In genomic region chr1:182990413-182991144, GRCh38 we compare ENCODE assay signal across 16 cellular contexts. TPM values are rescaled to one million over a fixed set of nuclear protein-coding genes. Genes with fewer than 3 reads are reported as not detected.
DNase-seq lines count a peak whose midpoint lies in the region; FAIRE-seq and TF ChIP-seq lines count a peak whose summit lies in the region.
"Had no signal": no experiment of that assay in that cellular context is flagged by ENCODE, and none has a peak within 500 bp of the region (broad histone marks: within the 10 kb centered on the region; RNA-seq: fewer than 3 reads in every experiment).

No MANE protein-coding gene starts in this region.

- H3K36me3 ChIP-seq in SK-N-SH (replicated peaks in 1 of 2; ENCODE audit: control insufficient read depth in 1 of 2, insufficient read depth in 2 of 2, low read length in 1 of 2) (no peaks in the 10 kb centered on the region), ascending aorta (no peaks in the 10 kb centered on the region)

- H3K27ac Mint-ChIP-seq in activated naive CD4-positive, alpha-beta T cell treated with anti-CD3 and anti-CD28 coated beads, Interleukin-2, amount 10 ng/mL, durations not matched to agents 7 days and 5 days = no peak overlapping the region
- H3K27ac Mint-ChIP-seq: activated CD4-positive, alpha-beta T cell treated with anti-CD3 and anti-CD28 coated beads for 36 hours; CD8-positive, alpha-beta T cell; T-helper 1 cell treated with Interleukin-12 subunit alpha and Interleukin-12 subunit beta and Interleukin-4 antibody, amounts not matched to agents 30 μg/mL and 1 μg/mL, for 36 hours had no signal

- no peaks in the 10 kb centered on the region for H3K79me2 ChIP-seq in SK-N-SH (ENCODE audit: insufficient read depth)

- H3F3A ChIP-seq in SK-N-SH (replicated peaks; ENCODE audit: insufficient read depth) = no peaks in the 10 kb centered on the region

- H3K4me1 ChIP-seq in SK-N-SH (ENCODE audit: control insufficient read depth in 1 of 2, insufficient read depth in 2 of 2, low read depth in 1 of 2, low read length in 1 of 2) (no peaks in the 10 kb centered on the region), ascending aorta (no peaks in the 10 kb centered on the region)

- H3K27me3 Mint-ChIP-seq in activated naive CD4-positive, alpha-beta T cell treated with anti-CD3 and anti-CD28 coated beads, Interleukin-2, amount 10 ng/mL, durations not matched to agents 7 days and 5 days = peaks cover 17% of the 10 kb centered on the region

- CTCF ChIA-PET in SK-N-SH (lab: Yijun Ruan, JAX) = interaction anchor here (1.0 kb wide), 1 partner anchor 100 kb away, joined by 3 read pairs; no protein-coding TSS in a partner anchor
- CTCF ChIA-PET in activated naive CD4-positive, alpha-beta T cell treated with anti-CD3 and anti-CD28 coated beads, Interleukin-2, amount 10 ng/mL, durations not matched to agents 7 days and 5 days (lab: Charles Lee) = no interaction called here

- H3K4me3 ChIP-seq in SK-N-SH (ENCODE audit: low read depth in 2 of 2, low read length in 1 of 2) = no peak overlapping the region
- H3K4me3 ChIP-seq in fibroblast of the aortic adventitia (ENCODE audit: low read depth, low read length) = no peak overlapping the region
- H3K4me3 ChIP-seq in skeletal muscle cell (ENCODE audit: low read depth, low read length) = no peak overlapping the region
- H3K4me3 ChIP-seq in ascending aorta = no peak overlapping the region
- H3K4me3 ChIP-seq: skin epidermis had no signal

- H3K4me3 Mint-ChIP-seq in activated naive CD4-positive, alpha-beta T cell treated with anti-CD3 and anti-CD28 coated beads, Interleukin-2, amount 10 ng/mL, durations not matched to agents 7 days and 5 days = no peak overlapping the region
- H3K4me3 Mint-ChIP-seq: activated CD4-positive, alpha-beta T cell treated with anti-CD3 and anti-CD28 coated beads for 36 hours; CD8-positive, alpha-beta T cell; naive B cell; T-helper 1 cell treated with Interleukin-12 subunit alpha and Interleukin-12 subunit beta and Interleukin-4 antibody, amounts not matched to agents 30 μg/mL and 1 μg/mL, for 36 hours had no signal

- DNase-seq in H54 (ENCODE audit: insufficient read length, low spot score) (no peak), SK-N-SH (no peak), fibroblast of the aortic adventitia (ENCODE audit: low read depth) (peak; percentile 67), skeletal muscle cell (ENCODE audit: low read depth) (peak; percentile 51), ascending aorta (ENCODE audit: low spot score in 2 of 2) (no peak), GM20000 (ENCODE audit: low spot score) (no peak)
- DNase-seq in activated naive CD4-positive, alpha-beta T cell treated with anti-CD3 and anti-CD28 coated beads, Interleukin-2, amount 10 ng/mL, durations not matched to agents 7 days and 5 days = no peak
- DNase-seq: activated CD4-positive, alpha-beta T cell treated with anti-CD3 and anti-CD28 coated beads for 36 hours; activated T-cell treated with anti-CD3 and anti-CD28 coated beads, Interleukin-2, amount 50 U/mL, for 1 hour; CD8-positive, alpha-beta T cell; left colon; naive B cell; NCI-H1417 treated with DMSO at 0.1 percent for 48 hours; NCI-H510A treated with DMSO at 0.1 percent for 48 hours had no signal

- intact Hi-C loops in ascending aorta (cut with DNase I) = no loop called here

- H3K4me2 ChIP-seq in SK-N-SH = peak overlapping the region; percentile 13; the same call in 1 of the 2 replicates

- H3K9ac ChIP-seq in SK-N-SH = no peak overlapping the region

- H2AFZ ChIP-seq in SK-N-SH (ENCODE audit: low read depth) = peak overlapping the region; percentile 2; the same call in 1 of the 2 replicates

- 77% methylated on average over 7 of the region's 7 CpGs for WGBS in SK-N-SH (ENCODE audit: low lambda C conversion rate)

- H3K9me3 Mint-ChIP-seq in activated naive CD4-positive, alpha-beta T cell treated with anti-CD3 and anti-CD28 coated beads, Interleukin-2, amount 10 ng/mL, durations not matched to agents 7 days and 5 days = no peaks in the 10 kb centered on the region
- H3K9me3 Mint-ChIP-seq: CD8-positive, alpha-beta T cell; naive B cell; T-helper 1 cell treated with Interleukin-12 subunit alpha and Interleukin-12 subunit beta and Interleukin-4 antibody, amounts not matched to agents 30 μg/mL and 1 μg/mL, for 36 hours had no signal

- POLR2A ChIA-PET in SK-N-SH (lab: Yijun Ruan, JAX) = no interaction called here

- FAIRE-seq in H54 (lab: Jason Lieb, UNC) = peak; percentile 69

- H3K9me3 ChIP-seq in SK-N-SH = no peaks in the 10 kb centered on the region
- H3K9me3 ChIP-seq in ascending aorta = no peaks in the 10 kb centered on the region

- H3K27me3 ChIP-seq in SK-N-SH (ENCODE audit: insufficient read depth) (no peaks in the 10 kb centered on the region), ascending aorta (no peaks in the 10 kb centered on the region)

- peak overlapping the region in 1 of 2 experiments; percentile 27; a peak in 2 of 4 replicates for H3K27ac ChIP-seq in SK-N-SH (ENCODE audit: low read depth in 2 of 2, low read length in 1 of 2)
- H3K27ac ChIP-seq in ascending aorta = no peak overlapping the region
- H3K27ac ChIP-seq: skin epidermis had no signal

- no peaks in the 10 kb centered on the region for H3K9me2 ChIP-seq in SK-N-SH

- peak in 1 of 2 experiments; percentile 42; a peak in 1 of 4 replicates for TF ChIP-seq EP300 in SK-N-SH (IDR thresholded peaks at IDR 0.05; ENCODE audit: borderline replicate concordance in 1 of 2, low read depth in 1 of 2, low read length in 1 of 2)

- H3K4me1 Mint-ChIP-seq in activated naive CD4-positive, alpha-beta T cell treated with anti-CD3 and anti-CD28 coated beads, Interleukin-2, amount 10 ng/mL, durations not matched to agents 7 days and 5 days = no peaks in the 10 kb centered on the region
- H3K4me1 Mint-ChIP-seq: activated CD4-positive, alpha-beta T cell treated with anti-CD3 and anti-CD28 coated beads for 36 hours; naive B cell had no signal

- TF ChIP-seq POLR2A in H54 (IDR thresholded peaks at IDR 0.05; ENCODE audit: low read depth, low read length) = no peak

- TF ChIP-seq CTCF in SK-N-SH (IDR thresholded peaks at IDR 0.05) (no peak), fibroblast of the aortic adventitia (IDR thresholded peaks at IDR 0.05; ENCODE audit: insufficient read depth, low read length) (no peak), ascending aorta (IDR thresholded peaks at IDR 0.05) (no peak), GM20000 (IDR thresholded peaks at IDR 0.05; ENCODE audit: extremely low read depth, missing control alignments) (no peak)

- no peaks in the 10 kb centered on the region for H4K20me1 ChIP-seq in SK-N-SH (ENCODE audit: insufficient read depth)

- no peaks in the 10 kb centered on the region for H3K36me3 Mint-ChIP-seq in activated naive CD4-positive, alpha-beta T cell treated with anti-CD3 and anti-CD28 coated beads, Interleukin-2, amount 10 ng/mL, durations not matched to agents 7 days and 5 days
- H3K36me3 Mint-ChIP-seq: CD8-positive, alpha-beta T cell; naive B cell had no signal

- TF ChIP-seq RAD21 in SK-N-SH (IDR thresholded peaks at IDR 0.05; ENCODE audit: low read length) = no peak

TF ChIP-seq in SK-N-SH, 30 proteins besides CTCF, POLR2A, EP300 and RAD21 (continues in another document):
- TF ChIP-seq RXRA (IDR thresholded peaks at IDR 0.05; ENCODE audit: borderline replicate concordance, low read depth) (0 out of 2 replicates have a peak, but pooled peaks have one; percentile 18), YY1 (IDR thresholded peaks at IDR 0.05; ENCODE audit: low read depth) (no peak), MEF2A (IDR thresholded peaks at IDR 0.05; ENCODE audit: borderline replicate concordance, low read depth) (no peak), NFIC (IDR thresholded peaks at IDR 0.05; ENCODE audit: borderline replicate concordance) (no peak), FOXJ3 (CRISPR knock-in tag; IDR thresholded peaks at IDR 0.05) (no peak), FOXM1 (IDR thresholded peaks at IDR 0.05; ENCODE audit: low read depth) (no peak), JUND (IDR thresholded peaks at IDR 0.05) (peak; percentile 61), NRF1 (IDR thresholded peaks at IDR 0.05; ENCODE audit: low read depth, low read length) (no peak), RFX5 (IDR thresholded peaks at IDR 0.05; ENCODE audit: low read length) (no peak), SMC3 (IDR thresholded peaks at IDR 0.05; ENCODE audit: low read depth, low read length) (no peak), MXI1 (IDR thresholded peaks at IDR 0.05; ENCODE audit: low read depth, low read length) (no peak), SIN3A (IDR thresholded peaks at IDR 0.05; ENCODE audit: borderline replicate concordance, low read depth, low read length) (no peak), POLR2AphosphoS5 (IDR thresholded peaks at IDR 0.05; ENCODE audit: low read depth, low read length) (no peak), TCF12 (IDR thresholded peaks at IDR 0.05) (peak; percentile 20; the same call in 1 of the 2 replicates), GATA2 (CRISPR knock-in tag; IDR thresholded peaks at IDR 0.05) (no peak), IRF3 (IDR thresholded peaks at IDR 0.05; ENCODE audit: low read depth, low read length) (no peak), EZH2phosphoT487 (IDR thresholded peaks at IDR 0.05; ENCODE audit: borderline replicate concordance, low read depth) (no peak), FOSL2 (IDR thresholded peaks at IDR 0.05; ENCODE audit: borderline replicate concordance, low read depth) (peak; percentile 83)

RNA-seq across cellular contexts. Expression of gene LAMC1, which starts 32.6 kb away (rescaled TPM):
- polyA plus RNA-seq in SK-N-SH (2012; rRNA removed) = 90.4 and 101 TPM in 2 replicates
- polyA plus RNA-seq in SK-N-SH (2012; cell fraction: cytosol; rRNA removed) = 123 and 125 TPM in 2 replicates
- polyA plus RNA-seq in SK-N-SH (2012; cell fraction: nucleus; rRNA removed) = 56.1 and 106 TPM in 2 replicates
- total RNA-seq in fibroblast of the aortic adventitia (ENCODE audit: low replicate concordance) (564 and 789 TPM in 2 replicates), ascending aorta (166 TPM)

RNA-seq across cellular contexts. Expression of gene SHCBP1L, which starts 37.6 kb away (rescaled TPM):
- not detected in 2 replicates for polyA plus RNA-seq in SK-N-SH (2012; rRNA removed)
- not detected in 2 replicates for polyA plus RNA-seq in SK-N-SH (2012; cell fraction: cytosol; rRNA removed)
- polyA plus RNA-seq in SK-N-SH (2012; cell fraction: nucleus; rRNA removed) = not detected in 2 replicates
- total RNA-seq in fibroblast of the aortic adventitia (ENCODE audit: low replicate concordance) (0.98 TPM in 1 of 2 replicates, not detected in the other), ascending aorta (not detected)
- total RNA-seq: activated CD4-positive, alpha-beta T cell treated with anti-CD3 and anti-CD28 coated beads for 36 hours; CD8-positive, alpha-beta T cell; left colon had no signal

Comparison
In these comparisons a context has a peak if more than half of its experiments do, and no peak if none do; other contexts are left out.
1. DNase-seq: peak in fibroblast of the aortic adventitia (single experiment) and skeletal muscle cell (single experiment); none in H54 (single experiment), SK-N-SH (single experiment), ascending aorta (0 of 2), GM20000 (single experiment) and activated naive CD4-positive, alpha-beta T cell treated with anti-CD3 and anti-CD28 coated beads, Interleukin-2, amount 10 ng/mL, durations not matched to agents 7 days and 5 days (single experiment).